1 cellular context compared by ENCODE assay signal in genomic region chr2:200419325-200419724, GRCh38.
TF ChIP-seq lines count a peak whose summit lies in the region.

No MANE protein-coding gene starts in this region.

TF ChIP-seq in WTC11, 78 proteins besides CTCF, POLR2A, EP300 and RAD21 (continued from another document):
- TF ChIP-seq ERG (CRISPR knock-in tag; IDR thresholded peaks at IDR 0.05) = no peak
